In genomic region chr2:6370753-6371152, GRCh38 we compare ENCODE assay signal across 18 cellular contexts.
DNase-seq lines count a peak whose midpoint lies in the region; ATAC-seq and TF ChIP-seq lines count a peak whose summit lies in the region.
"Had no signal": no experiment of that assay in that cellular context is flagged by ENCODE, and none has a peak within 500 bp of the region (broad histone marks: within the 10 kb centered on the region; RNA-seq: fewer than 3 reads in every experiment).

No MANE protein-coding gene starts in this region.

- H3K27ac ChIP-seq in GM23248 (no peak overlapping the region), body of pancreas (no peak overlapping the region), brain microvascular endothelial cell (no peak overlapping the region)

- no peak for ATAC-seq in body of pancreas

- H3K36me3 ChIP-seq in GM23248 (ENCODE audit: low read depth) (no peaks in the 10 kb centered on the region), body of pancreas (replicated peaks in 1 of 2; ENCODE audit: insufficient read depth in 1 of 2, low read depth in 2 of 2) (no peaks in the 10 kb centered on the region), brain microvascular endothelial cell (replicated peaks) (no peaks in the 10 kb centered on the region)
- H3K36me3 ChIP-seq: MG63, Peyer's patch had no signal

- H2AFZ ChIP-seq in GM23248 = no peak overlapping the region

- H3K9me3 ChIP-seq in GM23248 (ENCODE audit: low read depth) (no peaks in the 10 kb centered on the region), body of pancreas (no peaks in the 10 kb centered on the region)
- H3K9me3 ChIP-seq: MG63, Peyer's patch had no signal

- no peaks in the 10 kb centered on the region for H4K20me1 ChIP-seq in GM23248 (ENCODE audit: insufficient read depth)

- in situ Hi-C loops in GM23248 (cut with MboI) (no loop called here), brain microvascular endothelial cell (cut with HindIII; ENCODE audit: low pct_ligation_motif_present, low sequenced_read_pairs) (no loop called here)

- H3K4me1 ChIP-seq in GM23248 (ENCODE audit: insufficient read depth) (no peaks in the 10 kb centered on the region), body of pancreas (no peaks in the 10 kb centered on the region)

- TF ChIP-seq POLR2A in body of pancreas (IDR thresholded peaks at IDR 0.05) = no peak

- H3K4me2 ChIP-seq in GM23248 (ENCODE audit: unreplicated experiment) = no peak overlapping the region

- H3K79me2 ChIP-seq in GM23248 (ENCODE audit: insufficient read depth) = no peaks in the 10 kb centered on the region

- DNase-seq in GM23248 = peak; percentile 11
- DNase-seq in RPMI7951 (ENCODE audit: low read depth) = peak; percentile 51
- DNase-seq in foreskin fibroblast = peak; percentile 1 to 62
- DNase-seq in retinal pigment epithelial cell (ENCODE audit: low read depth) = peak; percentile 16
- DNase-seq in GF-D8 (lab: John Stamatoyannopoulos, UW) = no peak
- DNase-seq in body of pancreas = no peak
- no peak for DNase-seq in amniotic stem cell (lab: John Stamatoyannopoulos, UW)
- DNase-seq in brain microvascular endothelial cell = no peak
- DNase-seq: CD4-positive, alpha-beta memory T cell; DND-41; MG63; NCI-H1092 treated with DMSO at 0.1 percent for 48 hours; NCI-H1694; NCI-H2107; NCI-H345; NCI-H748 treated with DMSO at 0.1 percent for 48 hours; Peyer's patch; SIG-M5 had no signal

- H3K27me3 ChIP-seq in GM23248 (replicated peaks; ENCODE audit: insufficient read depth) = no peaks in the 10 kb centered on the region
- no peaks in the 10 kb centered on the region for H3K27me3 ChIP-seq in body of pancreas
- H3K27me3 ChIP-seq in brain microvascular endothelial cell (replicated peaks) = no peaks in the 10 kb centered on the region
- H3K27me3 ChIP-seq: MG63, Peyer's patch had no signal

- no peaks in the 10 kb centered on the region for H3K9me2 ChIP-seq in GM23248 (ENCODE audit: insufficient read depth)

- no peak overlapping the region for H3K9ac ChIP-seq in GM23248

- intact Hi-C loops in body of pancreas (cut with DNase I) = no loop called here

- 21 to 22% methylated on average over 5 of the region's 5 CpGs for WGBS in GM23248 (ENCODE audit: low coverage in 1 of 2, low lambda C conversion rate in 2 of 2, missing lambda C conversion rate in 2 of 2), 2 experiments
- 64 to 77% methylated on average over 5 of the region's 5 CpGs for WGBS in body of pancreas, 2 donors

- H3F3A ChIP-seq in GM23248 (ENCODE audit: insufficient read depth) = no peaks in the 10 kb centered on the region

- H3K4me3 ChIP-seq in GM23248 (no peak overlapping the region), foreskin fibroblast (ENCODE audit: low read depth in 1 of 2, low read length in 2 of 2) (no peak overlapping the region), retinal pigment epithelial cell (ENCODE audit: low read length) (no peak overlapping the region), body of pancreas (no peak overlapping the region), brain microvascular endothelial cell (ENCODE audit: low read depth, low read length) (no peak overlapping the region)
- H3K4me3 ChIP-seq: MG63, Peyer's patch had no signal

- TF ChIP-seq CTCF in foreskin fibroblast (IDR thresholded peaks at IDR 0.05; ENCODE audit: low read depth, low read length) (no peak), retinal pigment epithelial cell (conservative IDR thresholded peaks at IDR 0.05; ENCODE audit: low read depth, low read length) (no peak), body of pancreas (IDR thresholded peaks at IDR 0.05) (no peak), brain microvascular endothelial cell (IDR thresholded peaks at IDR 0.05; ENCODE audit: low read depth, low read length, missing control alignments) (no peak)

Comparison
In these comparisons a context has a peak if more than half of its experiments do, and no peak if none do; other contexts are left out.
1. DNase-seq: peak in GM23248 (single experiment), RPMI7951 (single experiment), foreskin fibroblast (2 of 2) and retinal pigment epithelial cell (single experiment); none in GF-D8 (single experiment), body of pancreas (0 of 4), amniotic stem cell (single experiment) and brain microvascular endothelial cell (single experiment).